18 cellular contexts compared by ENCODE assay signal in the genomic region with DNA sequence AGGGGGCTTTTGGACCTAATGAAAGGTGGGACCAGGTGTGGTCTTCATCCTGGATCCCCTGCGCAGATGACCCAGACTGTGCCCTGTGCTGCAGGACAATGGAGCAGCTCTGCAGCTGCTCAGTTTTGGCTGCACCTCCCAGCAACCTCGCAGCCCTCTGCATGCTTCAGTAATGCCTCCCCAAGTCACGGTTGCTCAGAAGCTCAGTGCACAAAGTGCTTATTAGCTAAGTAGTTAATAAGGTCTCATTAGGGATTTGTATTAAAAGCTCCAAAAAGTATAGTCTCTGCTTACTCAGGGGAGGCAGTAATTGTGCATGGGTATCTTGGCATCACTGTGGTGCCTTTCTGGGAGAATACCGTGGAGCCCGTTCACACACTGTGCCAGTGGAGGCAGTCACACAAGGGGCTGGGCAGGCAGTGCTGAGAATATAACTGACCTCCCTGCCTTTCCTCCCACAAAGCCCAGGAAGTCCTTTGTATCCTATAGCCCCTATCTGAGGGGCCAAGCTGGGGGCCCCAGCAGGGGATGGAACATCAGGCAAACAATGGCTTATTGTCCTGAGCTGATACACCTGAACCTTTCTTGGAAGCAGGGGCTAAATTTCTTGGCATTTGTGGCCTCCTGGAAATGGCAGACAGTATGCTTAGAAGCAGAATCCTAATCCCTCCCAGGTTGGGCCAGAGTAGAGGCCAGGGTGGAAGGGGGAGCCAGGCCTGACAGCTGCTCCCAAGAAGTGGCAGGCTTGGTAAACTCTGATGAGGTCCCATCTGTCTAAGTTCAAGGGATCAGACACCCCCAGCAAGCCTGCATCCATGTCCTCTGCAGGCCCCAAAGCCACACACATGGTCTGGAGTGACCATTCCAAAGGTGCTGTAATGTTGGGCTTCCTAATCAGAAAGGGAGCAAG.
DNase-seq lines count a peak whose midpoint lies in the region; ATAC-seq and TF ChIP-seq lines count a peak whose summit lies in the region.
"Had no signal": no experiment of that assay in that cellular context is flagged by ENCODE, and none has a peak within 500 bp of the region (broad histone marks: within the 10 kb centered on the region; RNA-seq: fewer than 3 reads in every experiment).

No MANE protein-coding gene starts in this region.

- peaks cover 51 to 85% (median 70%) of the 10 kb centered on the region in 4 donors for H3K4me1 ChIP-seq in stomach
- H3K4me1 ChIP-seq in foreskin keratinocyte = no peaks in the 10 kb centered on the region

- ATAC-seq in HG03520 (IDR thresholded peaks at IDR 0.05; ENCODE audit: unreplicated experiment) (no peak), GM19035 (IDR thresholded peaks at IDR 0.05; ENCODE audit: unreplicated experiment) (no peak), foreskin keratinocyte (no peak)

- H3K27ac Mint-ChIP-seq in chondrocyte (ENCODE audit: unreplicated experiment) = peak overlapping the region; percentile 32

- peak overlapping the region in 4 of 5 donors; percentile 34 to 86 (median 58) for H3K27ac ChIP-seq in stomach
- no peak overlapping the region for H3K27ac ChIP-seq in foreskin keratinocyte
- H3K27ac ChIP-seq: BLaER1 treated with 17β-estradiol and CSF1 and Interleukin-3, amounts not matched to agents 10 nM and 100 nM; left ventricle myocardium inferior had no signal

- H3K27me3 Mint-ChIP-seq in chondrocyte (ENCODE audit: low read depth) = no peaks in the 10 kb centered on the region

- 25 to 67% (median 50%) methylated on average over 4 to 5 of the region's 5 CpGs for WGBS in stomach, 5 donors

- no peak overlapping the region for H3K4me3 ChIP-seq in stomach
- H3K4me3 ChIP-seq: BLaER1 treated with 17β-estradiol and CSF1 and Interleukin-3, amounts not matched to agents 10 nM and 100 nM; left ventricle myocardium inferior had no signal

- H3K4me3 Mint-ChIP-seq in chondrocyte (ENCODE audit: unreplicated experiment) = no peak overlapping the region

- DNase-seq in NCI-H345 (lab: John Stamatoyannopoulos, UW) (peak; percentile 27), NCI-H345 treated with DMSO at 0.1 percent for 48 hours (lab: John Stamatoyannopoulos, UW; ENCODE audit: unreplicated experiment) (no peak), NCI-H524 (lab: John Stamatoyannopoulos, UW) (peak; percentile 74 to 82), chondrocyte (ENCODE audit: low spot score) (no peak), stomach (no peak), foreskin keratinocyte (no peak)
- DNase-seq: activated CD4-positive, alpha-beta T cell treated with anti-CD3 and anti-CD28 coated beads, Interleukin-2, amount 50 U/mL, for 4 hours; cerebellar nuclear complex; effector memory CD4-positive, alpha-beta T cell; Karpas-422; left ventricle myocardium inferior; midbrain; NCI-H2171 treated with DMSO at 0.1 percent for 48 hours; SHP77; stimulated activated CD8-positive, alpha-beta memory T cell treated with anti-CD3 and anti-CD28 coated beads, Interleukin-4, amount 100 ng/mL, for 48 hours had no signal

- H3K36me3 Mint-ChIP-seq in chondrocyte (ENCODE audit: low read depth) = peaks cover 22% of the 10 kb centered on the region

- no peaks in the 10 kb centered on the region for H3K9me3 ChIP-seq in stomach
- H3K9me3 ChIP-seq: BLaER1 treated with 17β-estradiol and CSF1 and Interleukin-3, amounts not matched to agents 10 nM and 100 nM; left ventricle myocardium inferior had no signal

- H3K36me3 ChIP-seq in stomach = peaks cover 12 to 67% (median 30%) of the 10 kb centered on the region in 4 donors

- H3K9me3 Mint-ChIP-seq in chondrocyte (ENCODE audit: low read depth) = no peaks in the 10 kb centered on the region

- intact Hi-C loops in stomach (cut with DNase I; ENCODE audit: low total_unique reads) = no loop called here

- no peak for TF ChIP-seq CTCF in chondrocyte (IDR thresholded peaks at IDR 0.05)
- TF ChIP-seq CTCF in stomach (IDR thresholded peaks at IDR 0.05) = no peak
- TF ChIP-seq CTCF in foreskin keratinocyte (conservative IDR thresholded peaks at IDR 0.05) = no peak

- TF ChIP-seq POLR2A in stomach (IDR thresholded peaks at IDR 0.05) = no peak

- TF ChIP-seq EP300 in stomach (IDR thresholded peaks at IDR 0.05) = no peak

- H3K27me3 ChIP-seq in stomach = no peaks in the 10 kb centered on the region
- H3K27me3 ChIP-seq in foreskin keratinocyte = no peaks in the 10 kb centered on the region
- H3K27me3 ChIP-seq: BLaER1 treated with 17β-estradiol and CSF1 and Interleukin-3, amounts not matched to agents 10 nM and 100 nM had no signal

- H3K4me1 Mint-ChIP-seq in chondrocyte (ENCODE audit: low read depth) = peaks cover 12% of the 10 kb centered on the region

Comparison
In these comparisons a context has a peak if more than half of its experiments do, and no peak if none do; other contexts are left out.
1. DNase-seq: peak in NCI-H345 (single experiment) and NCI-H524 (2 of 2); none in NCI-H345 treated with DMSO at 0.1 percent for 48 hours (single experiment), chondrocyte (single experiment), stomach (single experiment) and foreskin keratinocyte (0 of 2).